Comparison of ENCODE assay signal across 8 cellular contexts in genomic region chr7:73154586-73155038, GRCh38.
DNase-seq lines count a peak whose midpoint lies in the region; ATAC-seq and TF ChIP-seq lines count a peak whose summit lies in the region.
"Not testable (repeated sequence)": the region's sequence is repeated elsewhere in the genome, so short reads cannot be mapped to it uniquely, and the experiment has no call there.

No MANE protein-coding gene starts in this region.

- not testable (repeated sequence) for H3K36me3 ChIP-seq in neural cell (ENCODE audit: insufficient read depth, low read length)

- H3K27me3 Mint-ChIP-seq in glutamatergic neuron (ENCODE audit: unreplicated experiment), result not testable (repeated sequence)

- not testable (repeated sequence) for H3K4me1 Mint-ChIP-seq in glutamatergic neuron (ENCODE audit: low read depth, unreplicated experiment)

- TF ChIP-seq CTCF in VCaP (conservative IDR thresholded peaks at IDR 0.05); glutamatergic neuron (IDR thresholded peaks at IDR 0.05; ENCODE audit: partially characterized antibody, unreplicated experiment): not testable (repeated sequence)
- TF ChIP-seq CTCF in neural cell (IDR thresholded peaks at IDR 0.05; ENCODE audit: poor library complexity, severe bottlenecking), result peak; percentile 25

- peak overlapping the region; percentile 45 for H3K9ac ChIP-seq in neural cell (ENCODE audit: low read length)

- H3K4me3 Mint-ChIP-seq in glutamatergic neuron (ENCODE audit: unreplicated experiment), result not testable (repeated sequence)

- H3K27ac ChIP-seq in VCaP (peak overlapping the region; percentile 45; the same call in 1 of the 2 replicates), neural cell (ENCODE audit: low read length) (peak overlapping the region; percentile 39)

- ATAC-seq in GM21737 (IDR thresholded peaks at IDR 0.05; ENCODE audit: unreplicated experiment) (peak; percentile 94), HG03460 (IDR thresholded peaks at IDR 0.05; ENCODE audit: unreplicated experiment) (peak; percentile 94)
- ATAC-seq in activated naive CD4-positive, alpha-beta T cell treated with anti-CD3 and anti-CD28 coated beads, Interleukin-2, amount 50 U/mL, for 72 hours, result peak; percentile 93 to 96

- not testable (repeated sequence) for TF ChIP-seq EP300 in neural cell (conservative IDR thresholded peaks at IDR 0.05; ENCODE audit: poor library complexity, severe bottlenecking)

- DNase-seq in CMK (ENCODE audit: low read depth) (peak; percentile 14), glutamatergic neuron (peak; percentile 82)
- DNase-seq in activated naive CD4-positive, alpha-beta T cell treated with anti-CD3 and anti-CD28 coated beads, Interleukin-2, amount 50 U/mL, for 72 hours (ENCODE audit: low spot score in 2 of 2), result peak; percentile 48 to 90
- DNase-seq in stimulated activated CD8-positive, alpha-beta memory T cell treated with anti-CD3 and anti-CD28 coated beads, Interleukin-2, amount 100 ng/mL, for 1 hour (ENCODE audit: low read depth in 2 of 2), result peak; percentile 48 to 63

- H3K4me2 ChIP-seq in neural cell (ENCODE audit: low read length), result not testable (repeated sequence)

- H3K36me3 Mint-ChIP-seq in activated naive CD4-positive, alpha-beta T cell treated with anti-CD3 and anti-CD28 coated beads, Interleukin-2, amount 50 U/mL, for 72 hours; glutamatergic neuron (ENCODE audit: unreplicated experiment): not testable (repeated sequence)

- not testable (repeated sequence) for TF ChIP-seq RAD21 in neural cell (conservative IDR thresholded peaks at IDR 0.05)

- not testable (repeated sequence) for H2AFZ ChIP-seq in neural cell (ENCODE audit: low read depth, low read length)

- H3K27me3 ChIP-seq in neural cell (ENCODE audit: insufficient read depth, low read depth, low read length), result not testable (repeated sequence)

- H3F3A ChIP-seq in neural cell (ENCODE audit: insufficient read depth, low read length, poor library complexity, severe bottlenecking), result not testable (repeated sequence)

- not testable (repeated sequence) for H3K27ac Mint-ChIP-seq in activated naive CD4-positive, alpha-beta T cell treated with anti-CD3 and anti-CD28 coated beads, Interleukin-2, amount 50 U/mL, for 72 hours; glutamatergic neuron (ENCODE audit: unreplicated experiment)

- not testable (repeated sequence) for H3K9me3 Mint-ChIP-seq in activated naive CD4-positive, alpha-beta T cell treated with anti-CD3 and anti-CD28 coated beads, Interleukin-2, amount 50 U/mL, for 72 hours; glutamatergic neuron (ENCODE audit: unreplicated experiment)

- H3K9me2 ChIP-seq in neural cell (ENCODE audit: insufficient read depth, low read length), result not testable (repeated sequence)

- H3K4me3 ChIP-seq in neural cell (ENCODE audit: low read length), result peak overlapping the region; percentile 49

- not testable (repeated sequence) for H3K79me2 ChIP-seq in neural cell (replicated peaks; ENCODE audit: insufficient read depth, low read length)

- not testable (repeated sequence) for H4K20me1 ChIP-seq in neural cell (ENCODE audit: insufficient read depth)

- H3K9me3 ChIP-seq in neural cell (ENCODE audit: low read length), result not testable (repeated sequence)

TF ChIP-seq in neural cell, 6 proteins besides CTCF, POLR2A, EP300 and RAD21:
- peak; percentile 60 for TF ChIP-seq POLR2AphosphoS5 (IDR thresholded peaks at IDR 0.05)
- peak; percentile 46 for TF ChIP-seq MXI1 (conservative IDR thresholded peaks at IDR 0.05; ENCODE audit: poor library complexity, severe bottlenecking)
- peak; percentile 55 for TF ChIP-seq TAF1 (IDR thresholded peaks at IDR 0.05; ENCODE audit: low read depth)
TF ChIP-seq in neural cell: peak in this region for 3; not testable (repeated sequence) for 3.

Comparison
In these comparisons a context has a peak if more than half of its experiments do, and no peak if none do; other contexts are left out.
1. Peak in every context shown above with its lines: DNase-seq, ATAC-seq, H3K4me3 ChIP-seq and H3K27ac ChIP-seq.
2. DNase-seq: peak in every context shown above with its lines; median percentile 82 in glutamatergic neuron; 69 in activated naive CD4-positive, alpha-beta T cell treated with anti-CD3 and anti-CD28 coated beads, Interleukin-2, amount 50 U/mL, for 72 hours; 56 in stimulated activated CD8-positive, alpha-beta memory T cell treated with anti-CD3 and anti-CD28 coated beads, Interleukin-2, amount 100 ng/mL, for 1 hour; 14 in CMK.